1 cellular context compared by ENCODE assay signal in genomic region chr5:154937718-154938466, GRCh38.
TF ChIP-seq lines count a peak whose summit lies in the region.

Gene GEMIN5, minus strand, starts transcription at chr5:154938211. Its CDS starts 78 bp downstream, at chr5:154938133.

TF ChIP-seq in K562, 482 proteins besides CTCF, POLR2A, EP300 and RAD21 (continued from another document and continues in another):
- TF ChIP-seq FOXP4 (CRISPR knock-in tag; IDR thresholded peaks at IDR 0.05; ENCODE audit: borderline replicate concordance) (peak; percentile 35; the same call in 1 of the 2 replicates), PRMT5 (CRISPR knock-in tag; IDR thresholded peaks at IDR 0.05) (no peak), ZNF280A (IDR thresholded peaks at IDR 0.05; ENCODE audit: low read depth, partially characterized antibody) (no peak), MIER1 (IDR thresholded peaks at IDR 0.05; ENCODE audit: low read depth) (no peak), JUNB (CRISPR knock-in tag; conservative IDR thresholded peaks at IDR 0.05) (no peak), ZNF518B (CRISPR knock-in tag; IDR thresholded peaks at IDR 0.05) (no peak), ZNF511 (CRISPR knock-in tag; IDR thresholded peaks at IDR 0.05) (peak; percentile 67; the same call in 1 of the 2 replicates), NONO (IDR thresholded peaks at IDR 0.05; ENCODE audit: low read depth in 2 of 2, low read length in 1 of 2) (no peak), RNF2 (IDR thresholded peaks at IDR 0.05) (0 out of 2 replicates have a peak, but pooled peaks have one; percentile 55), MBD1 (CRISPR knock-in tag; IDR thresholded peaks at IDR 0.05) (no peak), PCBP2 (IDR thresholded peaks at IDR 0.05; ENCODE audit: low read depth, low read length, poor library complexity, severe bottlenecking) (no peak), POLR2AphosphoS5 (IDR thresholded peaks at IDR 0.05; ENCODE audit: control insufficient read depth, insufficient read depth, low read depth, low read length) (peak; percentile 72), TFAM (CRISPR knock-in tag; conservative IDR thresholded peaks at IDR 0.05) (no peak), ZNF282 (CRISPR knock-in tag; IDR thresholded peaks at IDR 0.05) (no peak), ZSCAN29 (IDR thresholded peaks at IDR 0.05) (no peak), MAZ (CRISPR knock-in tag; conservative IDR thresholded peaks at IDR 0.05 in 1 of 2, IDR thresholded peaks at IDR 0.05 in 1 of 2) (peak; percentile 78 to 90), ZNF121 (CRISPR knock-in tag; conservative IDR thresholded peaks at IDR 0.05) (no peak), SAFB (IDR thresholded peaks at IDR 0.05; ENCODE audit: borderline replicate concordance, low read depth, low read length) (no peak), ZNF280B (CRISPR knock-in tag; IDR thresholded peaks at IDR 0.05) (no peak), MEIS2 (IDR thresholded peaks at IDR 0.05; ENCODE audit: partially characterized antibody) (no peak), RBFOX2 (IDR thresholded peaks at IDR 0.05; ENCODE audit: low read depth, low read length) (peak; percentile 87), ATF6 (CRISPR knock-in tag; IDR thresholded peaks at IDR 0.05) (0 out of 2 replicates have a peak, but pooled peaks have one; percentile 35), ZNF232 (CRISPR knock-in tag; IDR thresholded peaks at IDR 0.05) (peak; percentile 1; the same call in 1 of the 2 replicates), ZKSCAN1 (IDR thresholded peaks at IDR 0.05; ENCODE audit: low read depth, low read length) (no peak), ZBTB9 (CRISPR knock-in tag; IDR thresholded peaks at IDR 0.05) (no peak), BRD9 (IDR thresholded peaks at IDR 0.05; ENCODE audit: low read depth, partially characterized antibody) (no peak), MBD2 (IDR thresholded peaks at IDR 0.05; ENCODE audit: borderline replicate concordance, low read depth) (0 out of 2 replicates have a peak, but pooled peaks have one; percentile 29), NCOA4 (IDR thresholded peaks at IDR 0.05; ENCODE audit: partially characterized antibody) (no peak), MITF (IDR thresholded peaks at IDR 0.05) (0 out of 2 replicates have a peak, but pooled peaks have one; percentile 10), NKRF (IDR thresholded peaks at IDR 0.05; ENCODE audit: borderline replicate concordance) (peak; percentile 91), CREBBP (IDR thresholded peaks at IDR 0.05; ENCODE audit: low read depth, low read length) (no peak), ZNF830 (CRISPR knock-in tag; IDR thresholded peaks at IDR 0.05) (no peak), ZBTB26 (CRISPR knock-in tag; IDR thresholded peaks at IDR 0.05) (no peak), POU5F1 (IDR thresholded peaks at IDR 0.05; ENCODE audit: borderline replicate concordance, low read depth, low read length, partially characterized antibody) (peak; percentile 94), ELF2 (CRISPR knock-in tag; IDR thresholded peaks at IDR 0.05) (no peak), ZNF408 (CRISPR knock-in tag; IDR thresholded peaks at IDR 0.05; ENCODE audit: low read depth) (no peak), SMAD4 (CRISPR knock-in tag; conservative IDR thresholded peaks at IDR 0.05) (peak; percentile 56; the same call in 1 of the 2 replicates)
